18 cellular contexts compared by ENCODE assay signal in genomic region chr3:5376761-5377160, GRCh38.
DNase-seq lines count a peak whose midpoint lies in the region; ATAC-seq and TF ChIP-seq lines count a peak whose summit lies in the region.
"Had no signal": no experiment of that assay in that cellular context is flagged by ENCODE, and none has a peak within 500 bp of the region (broad histone marks: within the 10 kb centered on the region; RNA-seq: fewer than 3 reads in every experiment).

No MANE protein-coding gene starts in this region.

- 28 to 40% methylated on average over 5 to 6 of the region's 6 CpGs for WGBS in body of pancreas, 2 donors

- DNase-seq in DND-41, result peak; percentile 4
- DNase-seq in NCI-H345 treated with DMSO at 0.1 percent for 48 hours (lab: John Stamatoyannopoulos, UW; ENCODE audit: unreplicated experiment), result peak; percentile 16
- peak in 3 of 4 donors; percentile 7 to 37 (median 29) for DNase-seq in body of pancreas
- DNase-seq in mucosa of gallbladder (ENCODE audit: low spot score), result peak; percentile 77
- no peak for DNase-seq in activated CD8-positive, alpha-beta memory T cell treated with anti-CD3 and anti-CD28 coated beads, Interleukin-2, amount 50 U/mL, for 4 hours
- DNase-seq: head of caudate nucleus; IMR-90; naive thymus-derived CD8-positive, alpha-beta T cell; NCI-H1930; stimulated activated CD4-positive, alpha-beta T cell treated with anti-CD3 and anti-CD28 coated beads, Interleukin-4, amount 100 ng/mL, for 24 hours had no signal

- no peaks in the 10 kb centered on the region for H4K20me1 ChIP-seq in DND-41 (ENCODE audit: insufficient read depth, low read length)

- H3K4me3 ChIP-seq in DND-41 (ENCODE audit: low read depth in 1 of 2, low read length in 2 of 2) (no peak overlapping the region), body of pancreas (no peak overlapping the region)
- H3K4me3 ChIP-seq: GM12878, right atrium auricular region, vagina had no signal

- H3K27me3 ChIP-seq in DND-41 (ENCODE audit: insufficient read depth, low read length, poor library complexity) (no peaks in the 10 kb centered on the region), body of pancreas (no peaks in the 10 kb centered on the region)
- H3K27me3 ChIP-seq: right atrium auricular region, vagina had no signal

- H3K27ac ChIP-seq in DND-41 (ENCODE audit: low read length) (no peak overlapping the region), body of pancreas (no peak overlapping the region)
- H3K27ac ChIP-seq: right atrium auricular region, vagina had no signal

- H3K79me2 ChIP-seq in DND-41 (ENCODE audit: insufficient read depth, low read length), result no peaks in the 10 kb centered on the region

- no peak overlapping the region for H2AFZ ChIP-seq in DND-41 (ENCODE audit: low read depth, low read length)

- ATAC-seq in DND-41 (ENCODE audit: insufficient read depth, low read depth), result no peak
- no peak for ATAC-seq in body of pancreas
- ATAC-seq in GM18502 (IDR thresholded peaks at IDR 0.05; ENCODE audit: poor library complexity, unreplicated experiment), result no peak
- ATAC-seq in GM19452 (IDR thresholded peaks at IDR 0.05; ENCODE audit: unreplicated experiment), result no peak
- ATAC-seq in GM21619 (IDR thresholded peaks at IDR 0.05; ENCODE audit: unreplicated experiment), result no peak
- ATAC-seq: activated CD4-positive, CD25-positive, alpha-beta regulatory T cell treated with anti-CD3 and anti-CD28 coated beads, Interleukin-2, amount 50 U/mL, for 24 hours; GM12878; left lobe of liver; naive thymus-derived CD8-positive, alpha-beta T cell had no signal

- no peak for TF ChIP-seq POLR2A in body of pancreas (IDR thresholded peaks at IDR 0.05)

- intact Hi-C loops in body of pancreas (cut with DNase I), result no loop called here

- TF ChIP-seq CTCF in DND-41 (IDR thresholded peaks at IDR 0.05; ENCODE audit: borderline replicate concordance, extremely low read depth, low read length, poor library complexity, severe bottlenecking) (no peak), body of pancreas (IDR thresholded peaks at IDR 0.05) (no peak)

- H3K9me3 ChIP-seq in DND-41 (ENCODE audit: insufficient read depth, low read length, severe bottlenecking) (no peaks in the 10 kb centered on the region), body of pancreas (no peaks in the 10 kb centered on the region)
- H3K9me3 ChIP-seq: right atrium auricular region, vagina had no signal

- H3K4me2 ChIP-seq in DND-41 (ENCODE audit: insufficient read depth, low read length), result no peak overlapping the region

- H3K4me1 ChIP-seq in DND-41 (ENCODE audit: insufficient read depth, low read length) (no peaks in the 10 kb centered on the region), body of pancreas (no peaks in the 10 kb centered on the region)
- H3K4me1 ChIP-seq: right atrium auricular region, vagina had no signal

- no peak overlapping the region for H3K9ac ChIP-seq in DND-41 (ENCODE audit: low read depth, low read length)

- no peaks in the 10 kb centered on the region for H3K36me3 ChIP-seq in DND-41 (ENCODE audit: insufficient read depth, low read length)
- H3K36me3 ChIP-seq in body of pancreas (replicated peaks in 1 of 2; ENCODE audit: insufficient read depth in 1 of 2, low read depth in 2 of 2), result no peaks in the 10 kb centered on the region
- H3K36me3 ChIP-seq: right atrium auricular region, vagina had no signal
